8 cellular contexts compared by ENCODE assay signal in the genomic region with DNA sequence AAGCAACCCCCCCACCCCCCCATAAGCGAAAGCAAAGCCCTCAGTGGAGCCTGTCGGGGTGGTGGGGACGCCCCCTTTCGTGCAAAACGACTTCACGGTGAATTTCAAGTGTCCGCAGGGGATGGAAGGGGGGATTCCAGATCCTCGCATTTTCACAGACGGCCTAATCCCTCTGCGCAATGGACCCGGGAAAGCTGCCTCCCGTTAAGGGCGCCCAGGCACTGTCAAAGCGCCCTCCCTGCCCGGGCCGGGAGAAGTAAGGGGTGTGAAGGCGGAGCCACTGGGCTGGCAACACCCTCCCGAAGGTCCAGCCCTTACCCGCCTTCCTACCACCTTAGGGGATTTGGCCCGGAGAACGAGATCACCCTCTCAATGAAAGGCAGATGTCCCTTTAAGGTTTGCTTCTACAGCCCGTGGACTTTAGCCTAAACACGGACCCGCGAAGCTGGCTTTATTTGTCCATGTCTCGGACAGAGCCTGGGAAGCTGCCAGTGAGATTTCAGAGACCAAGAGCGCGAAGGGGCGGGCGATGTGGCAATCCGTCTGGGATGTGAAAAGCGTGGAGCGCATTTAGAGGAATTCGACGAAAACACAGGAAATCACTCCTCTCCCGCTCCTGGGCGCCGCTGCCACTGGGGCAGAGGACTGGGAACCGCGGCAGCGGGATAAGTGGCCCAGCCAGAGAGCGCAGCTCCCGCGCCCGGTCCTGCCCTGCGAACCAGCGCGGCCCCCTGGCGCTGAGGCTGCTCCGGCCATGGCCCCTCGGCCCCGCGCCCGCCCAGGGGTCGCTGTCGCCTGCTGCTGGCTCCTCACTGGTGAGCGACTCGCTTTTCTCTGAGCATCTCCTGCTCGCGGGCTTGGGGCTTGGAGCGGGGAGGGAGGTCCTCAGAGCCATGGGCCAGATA. TPM values are rescaled to one million over a fixed set of nuclear protein-coding genes. Genes with fewer than 3 reads are reported as not detected.
DNase-seq lines count a peak whose midpoint lies in the region; ATAC-seq and TF ChIP-seq lines count a peak whose summit lies in the region.

A gene (plus strand): TSS at position 317 of the 905 bp plus-strand sequence. CDS start 438 bp downstream, at position 755.
A gene with protein sequence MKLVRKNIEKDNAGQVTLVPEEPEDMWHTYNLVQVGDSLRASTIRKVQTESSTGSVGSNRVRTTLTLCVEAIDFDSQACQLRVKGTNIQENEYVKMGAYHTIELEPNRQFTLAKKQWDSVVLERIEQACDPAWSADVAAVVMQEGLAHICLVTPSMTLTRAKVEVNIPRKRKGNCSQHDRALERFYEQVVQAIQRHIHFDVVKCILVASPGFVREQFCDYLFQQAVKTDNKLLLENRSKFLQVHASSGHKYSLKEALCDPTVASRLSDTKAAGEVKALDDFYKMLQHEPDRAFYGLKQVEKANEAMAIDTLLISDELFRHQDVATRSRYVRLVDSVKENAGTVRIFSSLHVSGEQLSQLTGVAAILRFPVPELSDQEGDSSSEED (plus strand): TSS at position 317 of the 905 bp plus-strand sequence. CDS start 12,479 bp downstream, outside the sequence.

- peaks cover 30% of the 10 kb centered on the region for H3K79me2 ChIP-seq in parathyroid adenoma

- no peaks in the 10 kb centered on the region for H3K9me3 Mint-ChIP-seq in CD8-positive, alpha-beta memory T cell
- no peaks in the 10 kb centered on the region for H3K9me3 Mint-ChIP-seq in activated naive CD8-positive, alpha-beta T cell treated with anti-CD3 and anti-CD28 coated beads, Interleukin-2, amount 50 U/mL, for 24 hours

- no peaks in the 10 kb centered on the region for H3K27me3 Mint-ChIP-seq in CD8-positive, alpha-beta memory T cell
- H3K27me3 Mint-ChIP-seq in activated naive CD8-positive, alpha-beta T cell treated with anti-CD3 and anti-CD28 coated beads, Interleukin-2, amount 50 U/mL, for 24 hours = peaks cover 5% of the 10 kb centered on the region

- peak within 1 kb of the TSS; percentile 59 for H3K9ac ChIP-seq in parathyroid adenoma

- peak; percentile 34 to 80 (median 55) for DNase-seq in CD8-positive, alpha-beta memory T cell
- DNase-seq in SJCRH30 = peak; percentile 86 to 89
- peak; percentile 71 for DNase-seq in activated naive CD8-positive, alpha-beta T cell treated with anti-CD3 and anti-CD28 coated beads, Interleukin-2, amount 50 U/mL, for 24 hours
- peak; percentile 84 for DNase-seq in Right ventricle myocardium superior
- no peak for DNase-seq in GF-D8 (lab: John Stamatoyannopoulos, UW)

- CTCF ChIA-PET in CD8-positive, alpha-beta memory T cell (lab: Charles Lee) = interaction anchor here (1.2 to 2.9 kb wide), 13 partner anchors 8 to 128 kb away, joined by 3 to 26 read pairs (median 4); no protein-coding TSS in a partner anchor

- H3K4me3 ChIP-seq in CD8-positive, alpha-beta memory T cell (ENCODE audit: low read length) = peak within 1 kb of the TSS; percentile 75
- H3K4me3 ChIP-seq in SJCRH30 = peak within 1 kb of the TSS; percentile 59
- peak within 1 kb of the TSS; percentile 59 for H3K4me3 ChIP-seq in parathyroid adenoma (ENCODE audit: low read depth, low read length)

- intact Hi-C loops in Right ventricle myocardium superior (cut with DNase I) = loop anchor here (5.0 to 10.0 kb wide), 2 partner anchors 93 to 129 kb away; no protein-coding TSS in a partner anchor

- peak within 1 kb of the TSS; percentile 6 to 95 (median 85) for H3K27ac Mint-ChIP-seq in CD8-positive, alpha-beta memory T cell
- peak within 1 kb of the TSS; percentile 70 for H3K27ac Mint-ChIP-seq in activated naive CD8-positive, alpha-beta T cell treated with anti-CD3 and anti-CD28 coated beads, Interleukin-2, amount 50 U/mL, for 24 hours

- TF ChIP-seq CTCF in parathyroid adenoma (IDR thresholded peaks at IDR 0.05) = peak; percentile 72

- H3K36me3 ChIP-seq in CD8-positive, alpha-beta memory T cell (ENCODE audit: insufficient read depth, low read length) = no peaks in the 10 kb centered on the region
- H3K36me3 ChIP-seq in SJCRH30 = no peaks in the 10 kb centered on the region
- H3K36me3 ChIP-seq in parathyroid adenoma (ENCODE audit: control insufficient read depth, insufficient read depth, low read length) = no peaks in the 10 kb centered on the region

- H3K4me2 ChIP-seq in parathyroid adenoma (ENCODE audit: low read length) = peak within 1 kb of the TSS; percentile 48

- ATAC-seq in GM19351 (IDR thresholded peaks at IDR 0.05; ENCODE audit: unreplicated experiment) = peak; percentile 73
- ATAC-seq in HG03439 (IDR thresholded peaks at IDR 0.05; ENCODE audit: unreplicated experiment) = peak; percentile 78
- peak; percentile 88 for ATAC-seq in activated naive CD8-positive, alpha-beta T cell treated with anti-CD3 and anti-CD28 coated beads, Interleukin-2, amount 50 U/mL, for 24 hours
- ATAC-seq in Right ventricle myocardium superior (ENCODE audit: poor library complexity) = peak; percentile 95

- peaks cover 10% of the 10 kb centered on the region for H3K4me1 ChIP-seq in CD8-positive, alpha-beta memory T cell (ENCODE audit: insufficient read depth, low read length)
- H3K4me1 ChIP-seq in SJCRH30 (no peaks in the 10 kb centered on the region), parathyroid adenoma (peaks cover 9% of the 10 kb centered on the region)

- peaks cover 0 to 11% (median 0%) of the 10 kb centered on the region in 3 donors for H3K36me3 Mint-ChIP-seq in CD8-positive, alpha-beta memory T cell
- no peaks in the 10 kb centered on the region for H3K36me3 Mint-ChIP-seq in activated naive CD8-positive, alpha-beta T cell treated with anti-CD3 and anti-CD28 coated beads, Interleukin-2, amount 50 U/mL, for 24 hours (ENCODE audit: low read depth)

- peak within 1 kb of the TSS; percentile 91 to 97 (median 93) for H3K4me3 Mint-ChIP-seq in CD8-positive, alpha-beta memory T cell
- H3K4me3 Mint-ChIP-seq in activated naive CD8-positive, alpha-beta T cell treated with anti-CD3 and anti-CD28 coated beads, Interleukin-2, amount 50 U/mL, for 24 hours = peak within 1 kb of the TSS; percentile 87

- no peak within 1 kb of the TSS for H3K27ac ChIP-seq in CD8-positive, alpha-beta memory T cell (ENCODE audit: low read depth, low read length)
- H3K27ac ChIP-seq in SJCRH30 (peak within 1 kb of the TSS; percentile 55), parathyroid adenoma (peak within 1 kb of the TSS; percentile 90)

- POLR2A ChIA-PET in CD8-positive, alpha-beta memory T cell (lab: Charles Lee) = interaction anchor here (0.7 to 1.5 kb wide), 4 partner anchors 12 to 62 kb away, joined by 3 to 12 read pairs (median 4); no protein-coding TSS in a partner anchor

- H3K4me1 Mint-ChIP-seq in CD8-positive, alpha-beta memory T cell = peaks cover 39 to 56% (median 56%) of the 10 kb centered on the region in 3 donors
- peaks cover 43% of the 10 kb centered on the region for H3K4me1 Mint-ChIP-seq in activated naive CD8-positive, alpha-beta T cell treated with anti-CD3 and anti-CD28 coated beads, Interleukin-2, amount 50 U/mL, for 24 hours

- peak within 1 kb of the TSS; percentile 86 for H2AFZ ChIP-seq in parathyroid adenoma

- no peaks in the 10 kb centered on the region for H3K27me3 ChIP-seq in CD8-positive, alpha-beta memory T cell (ENCODE audit: insufficient read depth, low read length, poor library complexity, severe bottlenecking)
- H3K27me3 ChIP-seq in SJCRH30 (no peaks in the 10 kb centered on the region), parathyroid adenoma (ENCODE audit: control insufficient read depth, insufficient read depth, low read length) (no peaks in the 10 kb centered on the region)

- no peaks in the 10 kb centered on the region for H3K9me3 ChIP-seq in CD8-positive, alpha-beta memory T cell (ENCODE audit: low read length)
- no peaks in the 10 kb centered on the region for H3K9me3 ChIP-seq in SJCRH30 (replicated peaks)
- no peaks in the 10 kb centered on the region for H3K9me3 ChIP-seq in parathyroid adenoma (ENCODE audit: control insufficient read depth, low read length)

RNA-seq across cellular contexts. Expression of the first gene that starts in this region (rescaled TPM):
- 10 to 100 TPM; 21.9 to 26.3 TPM for total RNA-seq in CD8-positive, alpha-beta memory T cell
- 16.5 TPM for polyA plus RNA-seq in CD8-positive, alpha-beta memory T cell
- total RNA-seq in SJCRH30 (2014; rRNA removed; shearing (Covaris generic)) = 8.8 and 9.9 TPM in 2 replicates
- 23.6 TPM for total RNA-seq in Right ventricle myocardium superior

RNA-seq across cellular contexts. Expression of the second gene that starts in this region (rescaled TPM):
- total RNA-seq in CD8-positive, alpha-beta memory T cell = 10 to 100 TPM; 35.9 to 37.3 TPM
- polyA plus RNA-seq in CD8-positive, alpha-beta memory T cell = 14.7 TPM
- total RNA-seq in SJCRH30 (2014; rRNA removed; shearing (Covaris generic)) = 16.8 and 17.0 TPM in 2 replicates
- 16.9 TPM for total RNA-seq in Right ventricle myocardium superior
